In genomic region chr12:78315018-78315417, GRCh38 we compare ENCODE assay signal across 12 cellular contexts.
"Had no signal": no experiment of that assay in that cellular context is flagged by ENCODE, and none has a peak within 500 bp of the region (broad histone marks: within the 10 kb centered on the region; RNA-seq: fewer than 3 reads in every experiment).

No MANE protein-coding gene starts in this region.

- DNase-seq: activated CD4-positive, alpha-beta T cell treated with anti-CD3 and anti-CD28 coated beads for 1 hour; activated CD4-positive, alpha-beta T cell treated with anti-CD3 and anti-CD28 coated beads, Interleukin-2, amount 50 U/mL, for 48 hours; activated naive CD4-positive, alpha-beta T cell treated with Interleukin-2 at 50 U/mL for 16 hours; activated naive CD8-positive, alpha-beta T cell treated with anti-CD3 and anti-CD28 coated beads, Interleukin-2, amount 50 U/mL, for 24 hours; effector memory CD8-positive, alpha-beta T cell; foreskin melanocyte; lower lobe of right lung; stimulated activated CD4-positive, alpha-beta T cell treated with anti-CD3 and anti-CD28 coated beads, Interleukin-15, amount 100 ng/mL, for 24 hours; stimulated activated CD4-positive, alpha-beta T cell treated with anti-CD3 and anti-CD28 coated beads, Interleukin-4, amount 100 ng/mL, for 24 hours; stimulated activated naive CD4-positive, alpha-beta T cell; transverse colon had no signal

- ATAC-seq: activated naive CD8-positive, alpha-beta T cell treated with anti-CD3 and anti-CD28 coated beads, Interleukin-2, amount 50 U/mL, for 24 hours; activated T-helper 17 cell treated with anti-CD3 and anti-CD28 coated beads, Interleukin-2, amount 50 U/mL, for 72 hours; effector memory CD8-positive, alpha-beta T cell; lower lobe of right lung had no signal
